ENCODE assay signal across 8 cellular contexts in the genomic region with DNA sequence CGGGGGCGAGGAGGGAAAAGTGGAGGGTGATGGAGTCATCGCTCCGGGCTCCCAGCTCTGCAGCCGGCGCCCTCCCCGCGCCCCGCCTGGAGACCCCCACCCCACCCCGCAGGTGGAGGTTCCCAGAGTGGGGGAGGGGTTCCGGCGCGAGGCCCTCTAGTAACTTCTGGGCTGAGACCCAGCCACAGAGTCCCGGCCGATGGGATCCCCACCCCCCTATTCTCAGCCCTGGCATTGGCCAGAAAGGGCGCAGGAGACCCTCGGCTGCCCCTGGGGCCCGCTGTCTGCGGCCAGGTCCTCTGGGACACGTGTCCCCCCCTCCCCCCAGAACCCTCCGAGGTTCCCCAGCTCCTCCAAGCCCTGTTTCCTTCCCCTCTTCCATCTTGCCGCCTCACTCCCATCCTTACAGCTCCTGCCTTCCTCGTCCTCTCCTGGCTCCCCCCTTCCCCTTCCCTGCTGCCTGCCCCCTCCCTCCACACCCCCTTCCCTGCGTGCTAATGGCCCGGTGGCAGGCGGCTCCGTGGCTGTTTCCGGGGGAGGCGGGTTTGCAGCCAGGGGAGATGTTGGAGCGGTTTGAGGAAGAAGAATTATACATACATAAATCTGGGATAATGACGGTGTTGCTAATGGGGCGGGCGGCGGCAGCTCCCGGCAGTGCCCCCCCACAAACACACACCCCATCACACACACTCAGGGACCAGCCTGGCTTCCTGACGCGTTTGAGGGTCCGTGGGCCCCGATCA. TPM values are rescaled to one million over a fixed set of nuclear protein-coding genes. Genes with fewer than 3 reads are reported as not detected.
DNase-seq lines count a peak whose midpoint lies in the region; ATAC-seq and TF ChIP-seq lines count a peak whose summit lies in the region.
"Not testable (repeated sequence)": the region's sequence is repeated elsewhere in the genome, so short reads cannot be mapped to it uniquely, and the experiment has no call there.

No MANE protein-coding gene starts in this region.

- H3K9ac ChIP-seq in muscle layer of colon (ENCODE audit: low read length): not testable (repeated sequence)

- not testable (repeated sequence) for TF ChIP-seq CTCF in AG04450 (IDR thresholded peaks at IDR 0.05; ENCODE audit: low read depth, low read length); body of pancreas (IDR thresholded peaks at IDR 0.05)

- CTCF ChIA-PET in AG04450 (lab: Charles Lee): not testable (repeated sequence)

- in situ Hi-C loops in HAP-1 (cut with MboI; ENCODE audit: low sequenced_read_pairs): not testable (repeated sequence)

- H3K9me3 ChIP-seq in AG04450 (ENCODE audit: control insufficient read depth, insufficient read depth, low read length); HAP-1; body of pancreas; muscle layer of colon (ENCODE audit: low read length): not testable (repeated sequence)

- not testable (repeated sequence) for TF ChIP-seq POLR2A in body of pancreas (IDR thresholded peaks at IDR 0.05)

- 1 to 3% methylated on average over 15 to 35 of the region's 39 CpGs for WGBS in body of pancreas, 2 donors

- intact Hi-C loops in body of pancreas (cut with DNase I); Right ventricle myocardium inferior (cut with DNase I): not testable (repeated sequence)

- not testable (repeated sequence) for DNase-seq in AG04450 (ENCODE audit: low read depth, low spot score); Right ventricle myocardium inferior (ENCODE audit: missing footprints)
- DNase-seq in HAP-1 (ENCODE audit: low spot score in 2 of 2) (peak in 1 of 2 experiments; percentile 71), NCI-H526 treated with DMSO at 0.1 percent for 48 hours (lab: John Stamatoyannopoulos, UW) (peak; percentile 11), body of pancreas (peak in 2 of 4 donors; percentile 10 to 12)
- DNase-seq in activated CD4-positive, alpha-beta T cell treated with anti-CD3 and anti-CD28 coated beads for 4 hours: peak; percentile 9 to 10
- DNase-seq in stimulated activated CD4-positive, alpha-beta T cell treated with anti-CD3 and anti-CD28 coated beads, Interleukin-1b, Interleukin-23, amount 100 ng/mL, for 48 hours: peak; percentile 10

- peaks cover 21% of the 10 kb centered on the region for H3K27me3 ChIP-seq in AG04450 (ENCODE audit: control insufficient read depth, insufficient read depth, low read length)
- not testable (repeated sequence) for H3K27me3 ChIP-seq in HAP-1 (ENCODE audit: low read depth); muscle layer of colon (ENCODE audit: control insufficient read depth in 1 of 2, insufficient read depth in 2 of 2, low read length in 2 of 2)
- H3K27me3 ChIP-seq in body of pancreas: peaks cover 0 to 16% of the 10 kb centered on the region in 2 donors

- not testable (repeated sequence) for H3K27ac ChIP-seq in AG04450 (ENCODE audit: low read depth, low read length); body of pancreas; muscle layer of colon (ENCODE audit: low read depth, low read length)

- H3K4me3 ChIP-seq in AG04450 (ENCODE audit: low read depth, low read length) (peak overlapping the region; percentile 48), HAP-1 (peak overlapping the region; percentile 41), muscle layer of colon (ENCODE audit: low read depth in 1 of 2, low read length in 2 of 2) (peak overlapping the region; percentile 52 to 58)
- H3K4me3 ChIP-seq in body of pancreas: not testable (repeated sequence)

- not testable (repeated sequence) for H3K4me1 ChIP-seq in HAP-1; muscle layer of colon (ENCODE audit: insufficient read depth, low read length)
- peaks cover 17% of the 10 kb centered on the region for H3K4me1 ChIP-seq in body of pancreas

- ATAC-seq in body of pancreas: peak; percentile 12
- ATAC-seq in Right ventricle myocardium inferior: peak; percentile 28

- POLR2A ChIA-PET in AG04450 (lab: Yijun Ruan, JAX): not testable (repeated sequence)

- H3K36me3 ChIP-seq in HAP-1 (replicated peaks); body of pancreas (replicated peaks in 1 of 2; ENCODE audit: insufficient read depth in 1 of 2, low read depth in 2 of 2); muscle layer of colon (ENCODE audit: insufficient read depth, low read length): not testable (repeated sequence)

RNA-seq across cellular contexts. Expression of gene ADGRL1, which starts 43.2 kb away (rescaled TPM):
- polyA plus RNA-seq in AG04450 (2011; rRNA removed): 2.0 and 2.9 TPM in 2 replicates
- polyA minus RNA-seq in AG04450 (2011; rRNA and poly(A)+ RNA removed): 5.7 and 12.6 TPM in 2 replicates
- total RNA-seq in body of pancreas (10 to 100 TPM; 12.5 to 16.5 TPM), Right ventricle myocardium inferior (27.0 TPM)
